ENCODE assay signal across 9 cellular contexts in genomic region chr1:220732621-220733020, GRCh38. TPM values are rescaled to one million over a fixed set of nuclear protein-coding genes. Genes with fewer than 3 reads are reported as not detected.
A peak's percentile ranks its signal among the peaks of the same experiment; 100 is the strongest.
DNase-seq lines count a peak whose midpoint lies in the region; ATAC-seq and TF ChIP-seq lines count a peak whose summit lies in the region.
"Had no signal": no experiment of that assay in that cellular context is flagged by ENCODE, and none has a peak within 500 bp of the region (broad histone marks: within the 10 kb centered on the region; RNA-seq: fewer than 3 reads in every experiment).

No MANE protein-coding gene starts in this region.

- no peaks in the 10 kb centered on the region for H3K36me3 ChIP-seq in SK-N-MC (ENCODE audit: insufficient read depth, low read length)
- H3K36me3 ChIP-seq in transverse colon: no peaks in the 10 kb centered on the region

- H3K9ac ChIP-seq in SK-N-MC (ENCODE audit: insufficient read length): no peak overlapping the region

- no peaks in the 10 kb centered on the region for H3K36me3 Mint-ChIP-seq in activated CD4-positive, alpha-beta T cell treated with anti-CD3 and anti-CD28 coated beads for 36 hours (ENCODE audit: low read depth)
- H3K36me3 Mint-ChIP-seq in activated CD4-positive, alpha-beta T cell treated with anti-CD3 and anti-CD28 coated beads, Interleukin-2, amount 10 ng/mL, durations not matched to agents 24 days and 14 days (ENCODE audit: low read depth): no peaks in the 10 kb centered on the region
- H3K36me3 Mint-ChIP-seq in activated T-helper 2 cell treated with anti-CD3 and anti-CD28 coated beads, Interferon-gamma antibody, Interleukin-2, Interleukin-4, amounts not matched to agents 10 μg/mL and 5 μg/mL and 100 μg/mL, durations not matched to agents 14 hours and 24 hours and 36 hours (ENCODE audit: low read depth): no peaks in the 10 kb centered on the region
- H3K36me3 Mint-ChIP-seq: naive thymus-derived CD8-positive, alpha-beta T cell had no signal

- peaks cover 8% of the 10 kb centered on the region for H3K4me1 Mint-ChIP-seq in activated CD4-positive, alpha-beta T cell treated with anti-CD3 and anti-CD28 coated beads for 36 hours
- peaks cover 2% of the 10 kb centered on the region for H3K4me1 Mint-ChIP-seq in activated CD4-positive, alpha-beta T cell treated with anti-CD3 and anti-CD28 coated beads, Interleukin-2, amount 10 ng/mL, durations not matched to agents 24 days and 14 days
- H3K4me1 Mint-ChIP-seq in activated T-helper 2 cell treated with anti-CD3 and anti-CD28 coated beads, Interferon-gamma antibody, Interleukin-2, Interleukin-4, amounts not matched to agents 10 μg/mL and 5 μg/mL and 100 μg/mL, durations not matched to agents 14 hours and 24 hours and 36 hours (ENCODE audit: low read depth): peaks cover 2% of the 10 kb centered on the region

- 66 to 74% methylated on average over 7 of the region's 7 CpGs for WGBS in transverse colon (ENCODE audit: low coverage in 1 of 2), 2 donors

- in situ Hi-C loops in transverse colon (cut with MboI; ENCODE audit: low pct_ligation_motif_present in 1 of 4, low pct_unique_long_range_greater_than_20kb in 1 of 4, low sequenced_read_pairs in 3 of 4): loop anchor here in 1 of 4 donors (10.0 kb wide), 1 partner anchor 48 kb away; no protein-coding TSS in a partner anchor

- H3K27me3 Mint-ChIP-seq in activated CD4-positive, alpha-beta T cell treated with anti-CD3 and anti-CD28 coated beads for 36 hours: peaks cover 3% of the 10 kb centered on the region
- H3K27me3 Mint-ChIP-seq in activated CD4-positive, alpha-beta T cell treated with anti-CD3 and anti-CD28 coated beads, Interleukin-2, amount 10 ng/mL, durations not matched to agents 24 days and 14 days: peaks cover 10% of the 10 kb centered on the region
- H3K27me3 Mint-ChIP-seq in activated T-helper 2 cell treated with anti-CD3 and anti-CD28 coated beads, Interferon-gamma antibody, Interleukin-2, Interleukin-4, amounts not matched to agents 10 μg/mL and 5 μg/mL and 100 μg/mL, durations not matched to agents 14 hours and 24 hours and 36 hours (ENCODE audit: low read depth): peaks cover 15% of the 10 kb centered on the region

- TF ChIP-seq EP300 in transverse colon (IDR thresholded peaks at IDR 0.05; ENCODE audit: low read depth): no peak

- POLR2A ChIA-PET in activated CD4-positive, alpha-beta T cell treated with anti-CD3 and anti-CD28 coated beads for 36 hours (lab: Charles Lee): no interaction called here

- H3K27ac ChIP-seq in SK-N-MC (no peak overlapping the region), transverse colon (peak overlapping the region; percentile 26 to 72 (median 54))

- intact Hi-C loops in activated CD4-positive, alpha-beta T cell treated with anti-CD3 and anti-CD28 coated beads for 36 hours (cut with DNase I, micrococcal nuclease): loop anchor here (1.0 to 5.0 kb wide), 8 partner anchors 42 to 895 kb away; partner anchors contain the start of genes C1orf115 (in 2 of the 2) and MARK1 (in 1 of the 2)
- intact Hi-C loops in activated CD4-positive, alpha-beta T cell treated with anti-CD3 and anti-CD28 coated beads, Interleukin-2, amount 10 ng/mL, durations not matched to agents 24 days and 14 days (cut with micrococcal nuclease): loop anchor here (1.0 to 5.0 kb wide), 3 partner anchors 42 to 460 kb away; partner anchors contain the start of genes C1orf115 and RAB3GAP2
- intact Hi-C loops in transverse colon (cut with DNase I; ENCODE audit: low total_unique reads): no loop called here
- intact Hi-C loops in activated T-helper 2 cell treated with anti-CD3 and anti-CD28 coated beads, Interferon-gamma antibody, Interleukin-2, Interleukin-4, amounts not matched to agents 10 μg/mL and 5 μg/mL and 100 μg/mL, durations not matched to agents 14 hours and 24 hours and 36 hours (cut with micrococcal nuclease): loop anchor here (2.0 to 5.0 kb wide), 2 partner anchors 40 to 52 kb away; partner anchors contain the start of gene C1orf115

- H3K9me3 Mint-ChIP-seq in activated CD4-positive, alpha-beta T cell treated with anti-CD3 and anti-CD28 coated beads for 36 hours (ENCODE audit: low read depth): no peaks in the 10 kb centered on the region
- H3K9me3 Mint-ChIP-seq in activated CD4-positive, alpha-beta T cell treated with anti-CD3 and anti-CD28 coated beads, Interleukin-2, amount 10 ng/mL, durations not matched to agents 24 days and 14 days: peaks cover 13% of the 10 kb centered on the region
- H3K9me3 Mint-ChIP-seq in activated T-helper 2 cell treated with anti-CD3 and anti-CD28 coated beads, Interferon-gamma antibody, Interleukin-2, Interleukin-4, amounts not matched to agents 10 μg/mL and 5 μg/mL and 100 μg/mL, durations not matched to agents 14 hours and 24 hours and 36 hours: no peaks in the 10 kb centered on the region

- peak overlapping the region; percentile 44 for H3K4me3 ChIP-seq in SK-N-MC
- H3K4me3 ChIP-seq in transverse colon: peak overlapping the region in 1 of 4 donors; percentile 29

- ATAC-seq in activated CD4-positive, alpha-beta T cell treated with anti-CD3 and anti-CD28 coated beads for 36 hours: no peak
- ATAC-seq in left lobe of liver (peak; percentile 40), GM18861 (IDR thresholded peaks at IDR 0.05; ENCODE audit: unreplicated experiment) (no peak)

- H3K9me3 ChIP-seq in SK-N-MC (ENCODE audit: low read depth, low read length): no peaks in the 10 kb centered on the region
- no peaks in the 10 kb centered on the region for H3K9me3 ChIP-seq in transverse colon

- no peak overlapping the region for H3K4me3 Mint-ChIP-seq in activated CD4-positive, alpha-beta T cell treated with anti-CD3 and anti-CD28 coated beads for 36 hours
- H3K4me3 Mint-ChIP-seq in activated CD4-positive, alpha-beta T cell treated with anti-CD3 and anti-CD28 coated beads, Interleukin-2, amount 10 ng/mL, durations not matched to agents 24 days and 14 days: no peak overlapping the region
- no peak overlapping the region for H3K4me3 Mint-ChIP-seq in activated T-helper 2 cell treated with anti-CD3 and anti-CD28 coated beads, Interferon-gamma antibody, Interleukin-2, Interleukin-4, amounts not matched to agents 10 μg/mL and 5 μg/mL and 100 μg/mL, durations not matched to agents 14 hours and 24 hours and 36 hours (ENCODE audit: low read depth)

- no peak overlapping the region for H3K27ac Mint-ChIP-seq in activated CD4-positive, alpha-beta T cell treated with anti-CD3 and anti-CD28 coated beads for 36 hours
- H3K27ac Mint-ChIP-seq in activated CD4-positive, alpha-beta T cell treated with anti-CD3 and anti-CD28 coated beads, Interleukin-2, amount 10 ng/mL, durations not matched to agents 24 days and 14 days: no peak overlapping the region
- H3K27ac Mint-ChIP-seq in activated T-helper 2 cell treated with anti-CD3 and anti-CD28 coated beads, Interferon-gamma antibody, Interleukin-2, Interleukin-4, amounts not matched to agents 10 μg/mL and 5 μg/mL and 100 μg/mL, durations not matched to agents 14 hours and 24 hours and 36 hours: no peak overlapping the region

- TF ChIP-seq CTCF in transverse colon (IDR thresholded peaks at IDR 0.05): no peak

- no peaks in the 10 kb centered on the region for H3K27me3 ChIP-seq in transverse colon

- DNase-seq in activated CD4-positive, alpha-beta T cell treated with anti-CD3 and anti-CD28 coated beads for 36 hours: peak; percentile 13
- DNase-seq in activated CD4-positive, alpha-beta T cell treated with anti-CD3 and anti-CD28 coated beads, Interleukin-2, amount 10 ng/mL, durations not matched to agents 24 days and 14 days: no peak
- no peak for DNase-seq in SK-N-MC (ENCODE audit: low read depth, low spot score)
- DNase-seq in left lobe of liver (ENCODE audit: low spot score): no peak
- no peak for DNase-seq in transverse colon
- no peak for DNase-seq in NCI-H748 (lab: John Stamatoyannopoulos, UW; ENCODE audit: unreplicated experiment)
- DNase-seq in activated T-helper 2 cell treated with anti-CD3 and anti-CD28 coated beads, Interferon-gamma antibody, Interleukin-2, Interleukin-4, amounts not matched to agents 10 μg/mL and 5 μg/mL and 100 μg/mL, durations not matched to agents 14 hours and 24 hours and 36 hours (ENCODE audit: low spot score): no peak

- H3K4me1 ChIP-seq in transverse colon: peaks cover 0 to 28% (median 17%) of the 10 kb centered on the region in 4 donors

- no peak for TF ChIP-seq POLR2A in transverse colon (IDR thresholded peaks at IDR 0.05)

- CTCF ChIA-PET in activated CD4-positive, alpha-beta T cell treated with anti-CD3 and anti-CD28 coated beads for 36 hours (lab: Charles Lee): interaction anchor here (0.6 to 2.3 kb wide), 17 partner anchors 9 to 1093 kb away, joined by 3 to 12 read pairs (median 5); no protein-coding TSS in a partner anchor

RNA-seq across cellular contexts. Expression of gene MTARC2, which starts 15.5 kb away (rescaled TPM):
- not detected for total RNA-seq in activated CD4-positive, alpha-beta T cell treated with anti-CD3 and anti-CD28 coated beads for 36 hours
- total RNA-seq in activated CD4-positive, alpha-beta T cell treated with anti-CD3 and anti-CD28 coated beads, Interleukin-2, amount 10 ng/mL, durations not matched to agents 24 days and 14 days: not detected in 2 replicates
- 129 TPM for total RNA-seq in left lobe of liver
- total RNA-seq in transverse colon: 100 to 1,000 TPM in 1 of 4 donors, 10 to 100 TPM in 3; 28.4 to 199 (median 41.7) TPM
- total RNA-seq in activated T-helper 2 cell treated with anti-CD3 and anti-CD28 coated beads, Interferon-gamma antibody, Interleukin-2, Interleukin-4, amounts not matched to agents 10 μg/mL and 5 μg/mL and 100 μg/mL, durations not matched to agents 14 hours and 24 hours and 36 hours: not detected in 2 replicates
- total RNA-seq: naive thymus-derived CD8-positive, alpha-beta T cell had no signal

RNA-seq across cellular contexts. Expression of gene C1orf115, which starts 42.5 kb away (rescaled TPM):
- total RNA-seq in activated CD4-positive, alpha-beta T cell treated with anti-CD3 and anti-CD28 coated beads for 36 hours: under 1 TPM; 0.63 to 0.78 TPM
- 0.05 TPM in 1 of 2 replicates, not detected in the other for total RNA-seq in activated CD4-positive, alpha-beta T cell treated with anti-CD3 and anti-CD28 coated beads, Interleukin-2, amount 10 ng/mL, durations not matched to agents 24 days and 14 days
- total RNA-seq in left lobe of liver (49.9 TPM), transverse colon (100 to 1,000 TPM in 2 of 4 donors, 10 to 100 TPM in 2; 43.2 to 153 (median 103) TPM)
- total RNA-seq in activated T-helper 2 cell treated with anti-CD3 and anti-CD28 coated beads, Interferon-gamma antibody, Interleukin-2, Interleukin-4, amounts not matched to agents 10 μg/mL and 5 μg/mL and 100 μg/mL, durations not matched to agents 14 hours and 24 hours and 36 hours: 0.11 TPM in 1 of 2 replicates, not detected in the other

RNA-seq across cellular contexts. Expression of gene MTARC1, which starts 54.1 kb away (rescaled TPM):
- not detected for total RNA-seq in activated CD4-positive, alpha-beta T cell treated with anti-CD3 and anti-CD28 coated beads for 36 hours
- not detected in 2 replicates for total RNA-seq in activated CD4-positive, alpha-beta T cell treated with anti-CD3 and anti-CD28 coated beads, Interleukin-2, amount 10 ng/mL, durations not matched to agents 24 days and 14 days
- total RNA-seq in left lobe of liver (77.4 TPM), transverse colon (10 to 100 TPM in 3 of 4 donors, 1 to 10 TPM in 1; 10.0 to 28.8 (median 16.6) TPM)
- not detected in 2 replicates for total RNA-seq in activated T-helper 2 cell treated with anti-CD3 and anti-CD28 coated beads, Interferon-gamma antibody, Interleukin-2, Interleukin-4, amounts not matched to agents 10 μg/mL and 5 μg/mL and 100 μg/mL, durations not matched to agents 14 hours and 24 hours and 36 hours
- total RNA-seq: naive thymus-derived CD8-positive, alpha-beta T cell had no signal

Comparison
In these comparisons a context has a peak if more than half of its experiments do, and no peak if none do; other contexts are left out.
1. RNA of gene MTARC2, which starts 15.5 kb away (total RNA-seq): 129 TPM in left lobe of liver (single experiment) and 28.4 to 199 TPM in transverse colon; not detected in activated CD4-positive, alpha-beta T cell treated with anti-CD3 and anti-CD28 coated beads for 36 hours, not detected in activated CD4-positive, alpha-beta T cell treated with anti-CD3 and anti-CD28 coated beads, Interleukin-2, amount 10 ng/mL, durations not matched to agents 24 days and 14 days and not detected in activated T-helper 2 cell treated with anti-CD3 and anti-CD28 coated beads, Interferon-gamma antibody, Interleukin-2, Interleukin-4, amounts not matched to agents 10 μg/mL and 5 μg/mL and 100 μg/mL, durations not matched to agents 14 hours and 24 hours and 36 hours; every median in the first group is over 10 times any median in the second.
2. RNA of gene C1orf115, which starts 42.5 kb away (total RNA-seq): 43.2 to 153 TPM in transverse colon and 49.9 TPM in left lobe of liver (single experiment); 0.63 to 0.78 TPM in activated CD4-positive, alpha-beta T cell treated with anti-CD3 and anti-CD28 coated beads for 36 hours, 0.11 TPM in activated T-helper 2 cell treated with anti-CD3 and anti-CD28 coated beads, Interferon-gamma antibody, Interleukin-2, Interleukin-4, amounts not matched to agents 10 μg/mL and 5 μg/mL and 100 μg/mL, durations not matched to agents 14 hours and 24 hours and 36 hours and 0.05 TPM in activated CD4-positive, alpha-beta T cell treated with anti-CD3 and anti-CD28 coated beads, Interleukin-2, amount 10 ng/mL, durations not matched to agents 24 days and 14 days; every median in the first group is over 10 times any median in the second.
3. RNA of gene MTARC1, which starts 54.1 kb away (total RNA-seq): 77.4 TPM in left lobe of liver (single experiment) and 10.0 to 28.8 TPM in transverse colon; not detected in activated CD4-positive, alpha-beta T cell treated with anti-CD3 and anti-CD28 coated beads for 36 hours, not detected in activated CD4-positive, alpha-beta T cell treated with anti-CD3 and anti-CD28 coated beads, Interleukin-2, amount 10 ng/mL, durations not matched to agents 24 days and 14 days and not detected in activated T-helper 2 cell treated with anti-CD3 and anti-CD28 coated beads, Interferon-gamma antibody, Interleukin-2, Interleukin-4, amounts not matched to agents 10 μg/mL and 5 μg/mL and 100 μg/mL, durations not matched to agents 14 hours and 24 hours and 36 hours; every median in the first group is over 10 times any median in the second.